In genomic region chr2:65499216-65499615, GRCh38 we compare ENCODE assay signal across 16 cellular contexts.
DNase-seq lines count a peak whose midpoint lies in the region; ATAC-seq and TF ChIP-seq lines count a peak whose summit lies in the region.
"Had no signal": no experiment of that assay in that cellular context is flagged by ENCODE, and none has a peak within 500 bp of the region (broad histone marks: within the 10 kb centered on the region; RNA-seq: fewer than 3 reads in every experiment).

No MANE protein-coding gene starts in this region.

- H3K9me3 ChIP-seq in BLaER1 treated with 17β-estradiol and CSF1 and Interleukin-3, amounts not matched to agents 10 nM and 100 nM (replicated peaks in 1 of 11), result no peaks in the 10 kb centered on the region
- H3K9me3 ChIP-seq in OCI-LY3 (ENCODE audit: insufficient read depth, low read length), result no peaks in the 10 kb centered on the region
- H3K9me3 ChIP-seq: Peyer's patch, SJCRH30 had no signal

- no peak overlapping the region for H2BK15ac ChIP-seq in mesendoderm (replicated peaks; ENCODE audit: low read depth)

- no peaks in the 10 kb centered on the region for H3K36me3 Mint-ChIP-seq in stimulated activated naive B cell treated with anti-CD40 and anti-IgM and Interleukin-4, amounts not matched to agents 10 μg/mL and 1 μg/mL and 100 μg/mL, for 72 hours
- H3K36me3 Mint-ChIP-seq in glutamatergic neuron (ENCODE audit: unreplicated experiment), result no peaks in the 10 kb centered on the region
- H3K36me3 Mint-ChIP-seq: CD8-positive, alpha-beta T cell had no signal

- H3K23ac ChIP-seq in mesendoderm (ENCODE audit: low read length), result no peak overlapping the region

- H2BK5ac ChIP-seq in mesendoderm (ENCODE audit: low read length), result no peak overlapping the region

- DNase-seq in GDM1 (lab: John Stamatoyannopoulos, UW), result peak; percentile 46
- no peak for DNase-seq in stimulated activated naive B cell treated with anti-CD40 and anti-IgM and Interleukin-4, amounts not matched to agents 10 μg/mL and 1 μg/mL and 100 μg/mL, for 72 hours
- DNase-seq in glutamatergic neuron, result no peak
- DNase-seq in mesendoderm, result no peak
- DNase-seq in NCI-H187 (lab: John Stamatoyannopoulos, UW), result no peak
- DNase-seq: C1 segment of cervical spinal cord; CD8-positive, alpha-beta T cell; NCI-H1417; NCI-H1694 treated with DMSO at 0.1 percent for 48 hours; NCI-H446; NCI-H526; Peyer's patch; SJCRH30 had no signal

- H3K9ac ChIP-seq in BLaER1 treated with 17β-estradiol and CSF1 and Interleukin-3, amounts not matched to agents 10 nM and 100 nM, result no peak overlapping the region
- H3K9ac ChIP-seq in OCI-LY3 (ENCODE audit: low read length) (no peak overlapping the region), mesendoderm (ENCODE audit: low read length) (no peak overlapping the region)

- no peaks in the 10 kb centered on the region for H3K9me3 Mint-ChIP-seq in stimulated activated naive B cell treated with anti-CD40 and anti-IgM and Interleukin-4, amounts not matched to agents 10 μg/mL and 1 μg/mL and 100 μg/mL, for 72 hours
- no peaks in the 10 kb centered on the region for H3K9me3 Mint-ChIP-seq in glutamatergic neuron (ENCODE audit: unreplicated experiment)
- H3K9me3 Mint-ChIP-seq: CD8-positive, alpha-beta T cell had no signal

- H2BK120ac ChIP-seq in mesendoderm (ENCODE audit: low read depth, low read length), result no peak overlapping the region

- H3K4me1 Mint-ChIP-seq in stimulated activated naive B cell treated with anti-CD40 and anti-IgM and Interleukin-4, amounts not matched to agents 10 μg/mL and 1 μg/mL and 100 μg/mL, for 72 hours, result peaks cover 17 to 22% of the 10 kb centered on the region in 2 donors
- H3K4me1 Mint-ChIP-seq in glutamatergic neuron (ENCODE audit: low read depth, unreplicated experiment), result no peaks in the 10 kb centered on the region

- H3K4me2 ChIP-seq in BLaER1 treated with 17β-estradiol and CSF1 and Interleukin-3, amounts not matched to agents 10 nM and 100 nM, result peak overlapping the region in 9 of 11 experiments; percentile 2 to 57 (median 24); a peak in 11 of 22 replicates
- no peak overlapping the region for H3K4me2 ChIP-seq in OCI-LY3 (ENCODE audit: low read length)
- no peak overlapping the region for H3K4me2 ChIP-seq in mesendoderm (ENCODE audit: low read length)

- H2AK5ac ChIP-seq in mesendoderm (ENCODE audit: low read length), result no peak overlapping the region

- ATAC-seq in stimulated activated naive B cell treated with anti-CD40 and anti-IgM and Interleukin-4, amounts not matched to agents 10 μg/mL and 1 μg/mL and 100 μg/mL, for 72 hours (replicated peaks), result peak; percentile 41 to 59
- ATAC-seq: CD8-positive, alpha-beta T cell; K562 had no signal

- no peaks in the 10 kb centered on the region for H3K27me3 ChIP-seq in BLaER1 treated with 17β-estradiol and CSF1 and Interleukin-3, amounts not matched to agents 10 nM and 100 nM
- peaks cover 32% of the 10 kb centered on the region for H3K27me3 ChIP-seq in OCI-LY3 (ENCODE audit: low read depth, low read length)
- no peaks in the 10 kb centered on the region for H3K27me3 ChIP-seq in mesendoderm (ENCODE audit: insufficient read depth, low read length, poor library complexity)
- H3K27me3 ChIP-seq: Peyer's patch, SJCRH30 had no signal

- no peak overlapping the region for H3K56ac ChIP-seq in mesendoderm (ENCODE audit: low read length)

- no peak overlapping the region for H4K8ac ChIP-seq in mesendoderm (ENCODE audit: low read depth, low read length)

- H3K4ac ChIP-seq in mesendoderm (ENCODE audit: low read depth, low read length), result no peak overlapping the region

- no peak overlapping the region for H3K4me3 Mint-ChIP-seq in stimulated activated naive B cell treated with anti-CD40 and anti-IgM and Interleukin-4, amounts not matched to agents 10 μg/mL and 1 μg/mL and 100 μg/mL, for 72 hours
- no peak overlapping the region for H3K4me3 Mint-ChIP-seq in glutamatergic neuron (ENCODE audit: unreplicated experiment)
- H3K4me3 Mint-ChIP-seq: CD8-positive, alpha-beta T cell had no signal

- H3K79me1 ChIP-seq in mesendoderm (ENCODE audit: low read length), result no peaks in the 10 kb centered on the region

- no peak overlapping the region; a peak in 2 of 22 replicates for H3K27ac ChIP-seq in BLaER1 treated with 17β-estradiol and CSF1 and Interleukin-3, amounts not matched to agents 10 nM and 100 nM
- H3K27ac ChIP-seq in OCI-LY3 (ENCODE audit: low read length) (no peak overlapping the region), mesendoderm (ENCODE audit: low read depth, low read length) (no peak overlapping the region)
- H3K27ac ChIP-seq: Peyer's patch, SJCRH30 had no signal

- peak overlapping the region; percentile 57; the same call in 1 of the 2 replicates for H2AFZ ChIP-seq in OCI-LY3 (ENCODE audit: low read depth, low read length)

- WGBS in mesendoderm (ENCODE audit: extremely low coverage, insufficient coverage, low lambda C conversion rate), result no CpG with 5 or more reads among the region's 6 CpGs

- no peak overlapping the region for H3K18ac ChIP-seq in mesendoderm (ENCODE audit: low read length)

- no peak overlapping the region for H3K4me3 ChIP-seq in BLaER1 treated with 17β-estradiol and CSF1 and Interleukin-3, amounts not matched to agents 10 nM and 100 nM
- H3K4me3 ChIP-seq in OCI-LY3 (ENCODE audit: low read length) (no peak overlapping the region), mesendoderm (ENCODE audit: low read length) (no peak overlapping the region)
- H3K4me3 ChIP-seq: K562, Peyer's patch, SJCRH30 had no signal

- no peaks in the 10 kb centered on the region for H3K79me2 ChIP-seq in OCI-LY3 (ENCODE audit: low read length)
- no peaks in the 10 kb centered on the region for H3K79me2 ChIP-seq in mesendoderm (ENCODE audit: control insufficient read depth, insufficient read depth, low read length)

- H3K36me3 ChIP-seq in BLaER1 treated with 17β-estradiol and CSF1 and Interleukin-3, amounts not matched to agents 10 nM and 100 nM, result no peaks in the 10 kb centered on the region
- H3K36me3 ChIP-seq in OCI-LY3 (replicated peaks; ENCODE audit: low read depth, low read length) (no peaks in the 10 kb centered on the region), mesendoderm (ENCODE audit: control insufficient read depth, insufficient read depth, low read length) (no peaks in the 10 kb centered on the region)
- H3K36me3 ChIP-seq: Peyer's patch, SJCRH30 had no signal

- H3K27ac Mint-ChIP-seq in stimulated activated naive B cell treated with anti-CD40 and anti-IgM and Interleukin-4, amounts not matched to agents 10 μg/mL and 1 μg/mL and 100 μg/mL, for 72 hours, result no peak overlapping the region
- no peak overlapping the region for H3K27ac Mint-ChIP-seq in glutamatergic neuron (ENCODE audit: unreplicated experiment)
- H3K27ac Mint-ChIP-seq: CD8-positive, alpha-beta T cell had no signal

- H3K27me3 Mint-ChIP-seq in stimulated activated naive B cell treated with anti-CD40 and anti-IgM and Interleukin-4, amounts not matched to agents 10 μg/mL and 1 μg/mL and 100 μg/mL, for 72 hours, result peaks cover 11% of the 10 kb centered on the region in 2 donors
- peaks cover 2% of the 10 kb centered on the region for H3K27me3 Mint-ChIP-seq in glutamatergic neuron (ENCODE audit: unreplicated experiment)

- H4K5ac ChIP-seq in mesendoderm (ENCODE audit: low read length), result no peak overlapping the region

- TF ChIP-seq CTCF in OCI-LY3 (IDR thresholded peaks at IDR 0.05; ENCODE audit: low read depth, low read length), result no peak
- no peak for TF ChIP-seq CTCF in glutamatergic neuron (IDR thresholded peaks at IDR 0.05; ENCODE audit: partially characterized antibody, unreplicated experiment)

- no peaks in the 10 kb centered on the region for H4K20me1 ChIP-seq in BLaER1 treated with 17β-estradiol and CSF1 and Interleukin-3, amounts not matched to agents 10 nM and 100 nM
- H4K20me1 ChIP-seq in OCI-LY3 (ENCODE audit: insufficient read depth, low read length), result no peaks in the 10 kb centered on the region

- H3K4me1 ChIP-seq in BLaER1 treated with 17β-estradiol and CSF1 and Interleukin-3, amounts not matched to agents 10 nM and 100 nM, result peaks cover 0 to 12% (median 9%) of the 10 kb centered on the region in 10 experiments; a peak in 13 of 20 replicates
- peaks cover 19% of the 10 kb centered on the region for H3K4me1 ChIP-seq in OCI-LY3 (ENCODE audit: low read length)
- H3K4me1 ChIP-seq in mesendoderm (ENCODE audit: control insufficient read depth, low read depth, low read length), result no peaks in the 10 kb centered on the region
- H3K4me1 ChIP-seq: Peyer's patch, SJCRH30 had no signal

Comparison
In these comparisons a context has a peak if more than half of its experiments do, and no peak if none do; other contexts are left out.
1. H3K4me2 ChIP-seq: peak in BLaER1 treated with 17β-estradiol and CSF1 and Interleukin-3, amounts not matched to agents 10 nM and 100 nM (9 of 11); none in OCI-LY3 (single experiment) and mesendoderm (single experiment).